8 cellular contexts compared by ENCODE assay signal in genomic region chr19:4914736-4915501, GRCh38. TPM values are rescaled to one million over a fixed set of nuclear protein-coding genes. Genes with fewer than 3 reads are reported as not detected.
A peak's percentile ranks its signal among the peaks of the same experiment; 100 is the strongest.
DNase-seq lines count a peak whose midpoint lies in the region; ATAC-seq lines count a peak whose summit lies in the region.

No MANE protein-coding gene starts in this region.

- H3K36me3 Mint-ChIP-seq in activated CD4-positive, alpha-beta T cell treated with anti-CD3 and anti-CD28 coated beads, Interleukin-2, amount 10 ng/mL, durations not matched to agents 7 days and 5 days (ENCODE audit: low read depth) = peaks cover 72% of the 10 kb centered on the region

- H3K27me3 ChIP-seq in duodenal mucosa (ENCODE audit: control insufficient read depth in 1 of 2, insufficient read depth in 2 of 2, low read length in 2 of 2) = no peaks in the 10 kb centered on the region
- no peaks in the 10 kb centered on the region for H3K27me3 ChIP-seq in trophoblast cell (ENCODE audit: insufficient read depth, low read length)

- no peak overlapping the region for H3K23ac ChIP-seq in trophoblast cell (ENCODE audit: low read length)

- intact Hi-C loops in Right ventricle myocardium inferior (cut with DNase I) = no loop called here
- intact Hi-C loops in left ventricle myocardium superior (cut with micrococcal nuclease) = no loop called here

- H3K4me1 ChIP-seq in duodenal mucosa (ENCODE audit: control insufficient read depth in 1 of 2, insufficient read depth in 2 of 2, low read length in 2 of 2) = peaks cover 24 to 40% of the 10 kb centered on the region in 2 donors
- peaks cover 20 to 24% of the 10 kb centered on the region in 2 experiments for H3K4me1 ChIP-seq in trophoblast cell (ENCODE audit: control insufficient read depth in 1 of 2, insufficient read depth in 2 of 2, low read length in 2 of 2)

- H3K36me3 ChIP-seq in duodenal mucosa (ENCODE audit: control insufficient read depth in 1 of 2, insufficient read depth in 2 of 2, low read length in 2 of 2) (peaks cover 0 to 9% of the 10 kb centered on the region in 2 donors), trophoblast cell (ENCODE audit: control insufficient read depth in 1 of 2, insufficient read depth in 2 of 2, low read length in 2 of 2) (peaks cover 23 to 24% of the 10 kb centered on the region in 2 experiments)

- H3K18ac ChIP-seq in trophoblast cell (ENCODE audit: low read length) = no peak overlapping the region

- no peak for ATAC-seq in Right ventricle myocardium inferior
- no peak for ATAC-seq in left ventricle myocardium superior
- no peak for ATAC-seq in HG03442 (IDR thresholded peaks at IDR 0.05; ENCODE audit: unreplicated experiment)
- ATAC-seq in HG02973 (IDR thresholded peaks at IDR 0.05; ENCODE audit: unreplicated experiment) = no peak

- no peak overlapping the region for H3K4me2 ChIP-seq in trophoblast cell (ENCODE audit: low read length)

- H2BK120ac ChIP-seq in trophoblast cell (ENCODE audit: insufficient read depth, low read length, poor library complexity) = no peak overlapping the region

- no peak overlapping the region for H4K12ac ChIP-seq in trophoblast cell (ENCODE audit: low read depth, low read length)

- no peaks in the 10 kb centered on the region for H3K27me3 Mint-ChIP-seq in activated CD4-positive, alpha-beta T cell treated with anti-CD3 and anti-CD28 coated beads, Interleukin-2, amount 10 ng/mL, durations not matched to agents 7 days and 5 days

- peak overlapping the region; percentile 85 for H3K4me3 Mint-ChIP-seq in activated CD4-positive, alpha-beta T cell treated with anti-CD3 and anti-CD28 coated beads, Interleukin-2, amount 10 ng/mL, durations not matched to agents 7 days and 5 days

- H2BK12ac ChIP-seq in trophoblast cell (ENCODE audit: low read length) = no peak overlapping the region

- no CpG with 5 or more reads among the region's 23 CpGs for WGBS in trophoblast cell (ENCODE audit: extremely low coverage, insufficient coverage, insufficient read length)

- H4K91ac ChIP-seq in trophoblast cell (ENCODE audit: low read depth, low read length) = no peak overlapping the region

- H3K9me3 ChIP-seq in duodenal mucosa (ENCODE audit: control insufficient read depth in 1 of 2, low read length in 2 of 2) (no peaks in the 10 kb centered on the region), trophoblast cell (ENCODE audit: insufficient read depth, low read depth, low read length) (peaks cover 3% of the 10 kb centered on the region)

- H4K8ac ChIP-seq in trophoblast cell (ENCODE audit: low read depth, low read length) = no peak overlapping the region

- peak overlapping the region; percentile 96 for H3K27ac Mint-ChIP-seq in activated CD4-positive, alpha-beta T cell treated with anti-CD3 and anti-CD28 coated beads, Interleukin-2, amount 10 ng/mL, durations not matched to agents 7 days and 5 days

- no peak overlapping the region for H2AK5ac ChIP-seq in trophoblast cell (ENCODE audit: low read length)

- H3K79me1 ChIP-seq in trophoblast cell (ENCODE audit: low read length) = peaks cover 4% of the 10 kb centered on the region

- no peak overlapping the region for H3K9ac ChIP-seq in duodenal mucosa (ENCODE audit: low read depth in 1 of 2, low read length in 2 of 2)
- no peak overlapping the region for H3K9ac ChIP-seq in trophoblast cell (ENCODE audit: low read length)

- no peak overlapping the region for H3K27ac ChIP-seq in duodenal mucosa (ENCODE audit: low read depth, low read length)
- H3K27ac ChIP-seq in trophoblast cell (ENCODE audit: low read depth, low read length) = no peak overlapping the region

- peak; percentile 77 for DNase-seq in Right ventricle myocardium inferior (ENCODE audit: missing footprints)
- DNase-seq in left ventricle myocardium superior = no peak
- peak; percentile 87 for DNase-seq in activated CD4-positive, alpha-beta T cell treated with anti-CD3 and anti-CD28 coated beads, Interleukin-2, amount 10 ng/mL, durations not matched to agents 7 days and 5 days
- DNase-seq in trophoblast cell = peak; percentile 27 to 46
- DNase-seq in mesenteric fat pad (ENCODE audit: low spot score) = no peak

- CTCF ChIA-PET in activated CD4-positive, alpha-beta T cell treated with anti-CD3 and anti-CD28 coated beads, Interleukin-2, amount 10 ng/mL, durations not matched to agents 7 days and 5 days (lab: Charles Lee) = interaction anchor here (0.6 to 2.4 kb wide), 4 partner anchors 111 to 1473 kb away, joined by 3 to 11 read pairs (median 3); partner anchors contain the start of gene FEM1A

- peaks cover 67% of the 10 kb centered on the region for H3K4me1 Mint-ChIP-seq in activated CD4-positive, alpha-beta T cell treated with anti-CD3 and anti-CD28 coated beads, Interleukin-2, amount 10 ng/mL, durations not matched to agents 7 days and 5 days

- peaks cover 4% of the 10 kb centered on the region for H3K79me2 ChIP-seq in trophoblast cell (ENCODE audit: control insufficient read depth, insufficient read depth, low read length, poor library complexity)

- H3K4me3 ChIP-seq in duodenal mucosa (ENCODE audit: low read depth in 1 of 2, low read length in 2 of 2) (peak overlapping the region; percentile 46 to 58), trophoblast cell (ENCODE audit: low read depth, low read length) (no peak overlapping the region)

- POLR2A ChIA-PET in activated CD4-positive, alpha-beta T cell treated with anti-CD3 and anti-CD28 coated beads, Interleukin-2, amount 10 ng/mL, durations not matched to agents 7 days and 5 days (lab: Charles Lee) = no interaction called here

- H2BK5ac ChIP-seq in trophoblast cell (ENCODE audit: low read depth, low read length, poor library complexity) = no peak overlapping the region

- no peak overlapping the region for H2AFZ ChIP-seq in trophoblast cell (ENCODE audit: insufficient read depth, low read length, poor library complexity)

- no peaks in the 10 kb centered on the region for H3K9me3 Mint-ChIP-seq in activated CD4-positive, alpha-beta T cell treated with anti-CD3 and anti-CD28 coated beads, Interleukin-2, amount 10 ng/mL, durations not matched to agents 7 days and 5 days

- no peak overlapping the region for H3K4ac ChIP-seq in trophoblast cell (ENCODE audit: low read depth, low read length)

- H3K14ac ChIP-seq in trophoblast cell (ENCODE audit: low read length) = no peak overlapping the region

RNA-seq across cellular contexts. Expression of gene UHRF1, which starts 5.6 kb away (rescaled TPM):
- total RNA-seq in Right ventricle myocardium inferior = 2.3 TPM
- total RNA-seq in left ventricle myocardium superior = 1.5 TPM
- 100 to 1,000 TPM; 130 to 141 TPM for total RNA-seq in activated CD4-positive, alpha-beta T cell treated with anti-CD3 and anti-CD28 coated beads, Interleukin-2, amount 10 ng/mL, durations not matched to agents 7 days and 5 days
- 15.1 and 16.0 TPM in 2 replicates for polyA plus RNA-seq in trophoblast cell (2013)
- 0.67 TPM for total RNA-seq in mesenteric fat pad

RNA-seq across cellular contexts. Expression of gene ARRDC5, which starts 12.2 kb away (rescaled TPM):
- total RNA-seq in Right ventricle myocardium inferior (not detected), left ventricle myocardium superior (not detected), mesenteric fat pad (0.67 TPM)
- total RNA-seq in activated CD4-positive, alpha-beta T cell treated with anti-CD3 and anti-CD28 coated beads, Interleukin-2, amount 10 ng/mL, durations not matched to agents 7 days and 5 days = 1 to 10 TPM; 1.5 to 1.8 TPM
- not detected in 2 replicates for polyA plus RNA-seq in trophoblast cell (2013)

RNA-seq across cellular contexts. Expression of gene PLIN3, which starts 47.5 kb away (rescaled TPM):
- total RNA-seq in Right ventricle myocardium inferior = 34.0 TPM
- 25.8 TPM for total RNA-seq in left ventricle myocardium superior
- total RNA-seq in activated CD4-positive, alpha-beta T cell treated with anti-CD3 and anti-CD28 coated beads, Interleukin-2, amount 10 ng/mL, durations not matched to agents 7 days and 5 days = 10 to 100 TPM; 24.1 to 28.1 TPM
- polyA plus RNA-seq in trophoblast cell (2013) = 45.5 and 47.5 TPM in 2 replicates
- 95.7 TPM for total RNA-seq in mesenteric fat pad

RNA-seq across cellular contexts. Expression of gene KDM4B, which starts 54.0 kb away (rescaled TPM):
- total RNA-seq in Right ventricle myocardium inferior (38.6 TPM), left ventricle myocardium superior (36.4 TPM), mesenteric fat pad (46.1 TPM)
- 10 to 100 TPM; 37.1 to 40.2 TPM for total RNA-seq in activated CD4-positive, alpha-beta T cell treated with anti-CD3 and anti-CD28 coated beads, Interleukin-2, amount 10 ng/mL, durations not matched to agents 7 days and 5 days
- 37.1 and 37.3 TPM in 2 replicates for polyA plus RNA-seq in trophoblast cell (2013)

Comparison
In these comparisons a context has a peak if more than half of its experiments do, and no peak if none do; other contexts are left out.
1. DNase-seq: peak in Right ventricle myocardium inferior (single experiment), activated CD4-positive, alpha-beta T cell treated with anti-CD3 and anti-CD28 coated beads, Interleukin-2, amount 10 ng/mL, durations not matched to agents 7 days and 5 days (single experiment) and trophoblast cell (2 of 2); none in left ventricle myocardium superior (single experiment) and mesenteric fat pad (single experiment).
2. RNA of gene UHRF1, which starts 5.6 kb away (total RNA-seq): 130 to 141 TPM in activated CD4-positive, alpha-beta T cell treated with anti-CD3 and anti-CD28 coated beads, Interleukin-2, amount 10 ng/mL, durations not matched to agents 7 days and 5 days; 2.3 TPM in Right ventricle myocardium inferior (single experiment), 1.5 TPM in left ventricle myocardium superior (single experiment) and 0.67 TPM in mesenteric fat pad (single experiment); every median in the first group is over 10 times any median in the second.